In the genomic region with DNA sequence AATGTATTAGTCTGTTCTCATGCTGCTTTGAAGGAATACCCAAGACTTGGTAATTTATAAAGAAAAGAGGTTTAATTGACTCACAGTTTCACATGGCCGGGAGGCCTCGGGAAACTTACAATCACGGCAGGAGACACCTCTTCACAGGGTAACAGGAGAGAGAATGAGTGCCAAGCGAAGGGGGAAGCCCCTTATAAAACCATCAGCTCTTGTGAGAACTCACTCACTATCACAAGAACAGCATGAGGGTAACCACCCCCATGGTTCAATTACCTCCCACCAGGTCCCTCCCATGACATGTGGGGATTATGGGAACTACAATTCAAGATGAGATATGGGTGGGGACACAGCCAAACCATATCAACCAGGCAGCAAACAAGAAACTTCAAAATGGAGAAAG, we compare ENCODE assay signal across 7 cellular contexts. TPM values are rescaled to one million over a fixed set of nuclear protein-coding genes. Genes with fewer than 3 reads are reported as not detected.
DNase-seq lines count a peak whose midpoint lies in the region; ATAC-seq and TF ChIP-seq lines count a peak whose summit lies in the region.
"Not testable (repeated sequence)": the region's sequence is repeated elsewhere in the genome, so short reads cannot be mapped to it uniquely, and the experiment has no call there.

No MANE protein-coding gene starts in this region.

- WGBS in trophoblast cell (ENCODE audit: extremely low coverage, insufficient coverage, insufficient read length), result no CpG with 5 or more reads among the region's 4 CpGs

- not testable (repeated sequence) for H3K14ac ChIP-seq in trophoblast cell (ENCODE audit: low read length)

- H4K8ac ChIP-seq in trophoblast cell (ENCODE audit: low read depth, low read length), result not testable (repeated sequence)

- H3K79me1 ChIP-seq in trophoblast cell (ENCODE audit: low read length), result peaks cover 30% of the 10 kb centered on the region

- not testable (repeated sequence) for H3K4me3 ChIP-seq in trophoblast cell (ENCODE audit: low read depth, low read length)

- H3K27ac Mint-ChIP-seq in activated CD4-positive, alpha-beta T cell treated with anti-CD3 and anti-CD28 coated beads for 36 hours; activated naive CD4-positive, alpha-beta T cell treated with anti-CD3 and anti-CD28 coated beads for 36 hours: not testable (repeated sequence)
- peak overlapping the region; percentile 82 for H3K27ac Mint-ChIP-seq in chondrocyte (ENCODE audit: unreplicated experiment)

- H3K9me3 ChIP-seq in trophoblast cell (ENCODE audit: insufficient read depth, low read depth, low read length), result not testable (repeated sequence)

- H3K27ac ChIP-seq in trophoblast cell (ENCODE audit: low read depth, low read length), result not testable (repeated sequence)

- TF ChIP-seq CTCF in chondrocyte (IDR thresholded peaks at IDR 0.05), result not testable (repeated sequence)

- peak; percentile 88 for ATAC-seq in activated CD4-positive, alpha-beta T cell treated with anti-CD3 and anti-CD28 coated beads for 36 hours

- not testable (repeated sequence) for H2AFZ ChIP-seq in trophoblast cell (ENCODE audit: insufficient read depth, low read length, poor library complexity)

- H3K27me3 ChIP-seq in trophoblast cell (ENCODE audit: insufficient read depth, low read length), result not testable (repeated sequence)

- not testable (repeated sequence) for H3K4me3 Mint-ChIP-seq in activated CD4-positive, alpha-beta T cell treated with anti-CD3 and anti-CD28 coated beads for 36 hours; activated naive CD4-positive, alpha-beta T cell treated with anti-CD3 and anti-CD28 coated beads for 36 hours; chondrocyte (ENCODE audit: unreplicated experiment)

- intact Hi-C loops in activated CD4-positive, alpha-beta T cell treated with anti-CD3 and anti-CD28 coated beads for 36 hours (cut with DNase I, micrococcal nuclease), result loop anchor here (1.0 to 5.0 kb wide), 3 partner anchors 25 to 44 kb away; partner anchors contain the start of gene TEX2 (in 1 of the 2)
- intact Hi-C loops in activated naive CD4-positive, alpha-beta T cell treated with anti-CD3 and anti-CD28 coated beads for 36 hours (cut with micrococcal nuclease), result loop anchor here (1.0 kb wide), 2 partner anchors 20 to 24 kb away; no protein-coding TSS in a partner anchor

- H2BK120ac ChIP-seq in trophoblast cell (ENCODE audit: insufficient read depth, low read length, poor library complexity), result not testable (repeated sequence)

- peaks cover 20 to 23% of the 10 kb centered on the region in 2 experiments for H3K4me1 ChIP-seq in trophoblast cell (ENCODE audit: control insufficient read depth in 1 of 2, insufficient read depth in 2 of 2, low read length in 2 of 2)

- H3K36me3 Mint-ChIP-seq in activated CD4-positive, alpha-beta T cell treated with anti-CD3 and anti-CD28 coated beads for 36 hours (ENCODE audit: low read depth); chondrocyte (ENCODE audit: low read depth): not testable (repeated sequence)
- peaks cover 10% of the 10 kb centered on the region for H3K36me3 Mint-ChIP-seq in activated naive CD4-positive, alpha-beta T cell treated with anti-CD3 and anti-CD28 coated beads for 36 hours (ENCODE audit: low read depth)

- H3K9me3 Mint-ChIP-seq in activated CD4-positive, alpha-beta T cell treated with anti-CD3 and anti-CD28 coated beads for 36 hours (ENCODE audit: low read depth); activated naive CD4-positive, alpha-beta T cell treated with anti-CD3 and anti-CD28 coated beads for 36 hours; chondrocyte (ENCODE audit: low read depth): not testable (repeated sequence)

- not testable (repeated sequence) for H3K36me3 ChIP-seq in trophoblast cell (ENCODE audit: control insufficient read depth in 1 of 2, insufficient read depth in 2 of 2, low read length in 2 of 2)

- H4K91ac ChIP-seq in trophoblast cell (ENCODE audit: low read depth, low read length), result not testable (repeated sequence)

- peaks cover 15% of the 10 kb centered on the region for H3K79me2 ChIP-seq in trophoblast cell (ENCODE audit: control insufficient read depth, insufficient read depth, low read length, poor library complexity)

- not testable (repeated sequence) for H2AK5ac ChIP-seq in trophoblast cell (ENCODE audit: low read length)

- H3K4me1 Mint-ChIP-seq in activated CD4-positive, alpha-beta T cell treated with anti-CD3 and anti-CD28 coated beads for 36 hours, result peaks cover 36% of the 10 kb centered on the region
- H3K4me1 Mint-ChIP-seq in activated naive CD4-positive, alpha-beta T cell treated with anti-CD3 and anti-CD28 coated beads for 36 hours (ENCODE audit: low read depth), result peaks cover 34% of the 10 kb centered on the region
- H3K4me1 Mint-ChIP-seq in chondrocyte (ENCODE audit: low read depth), result peaks cover 72% of the 10 kb centered on the region

- not testable (repeated sequence) for H3K18ac ChIP-seq in trophoblast cell (ENCODE audit: low read length)

- CTCF ChIA-PET in activated CD4-positive, alpha-beta T cell treated with anti-CD3 and anti-CD28 coated beads for 36 hours (lab: Charles Lee), result interaction anchor here (0.6 to 1.0 kb wide), 7 partner anchors 12 to 303 kb away, joined by 3 to 4 read pairs (median 3); no protein-coding TSS in a partner anchor
- CTCF ChIA-PET in activated naive CD4-positive, alpha-beta T cell treated with anti-CD3 and anti-CD28 coated beads for 36 hours (lab: Charles Lee), result interaction anchor here (0.6 to 1.6 kb wide), 2 partner anchors 14 to 44 kb away, joined by 3 to 11 read pairs; no protein-coding TSS in a partner anchor

- H3K4me2 ChIP-seq in trophoblast cell (ENCODE audit: low read length), result not testable (repeated sequence)

- peak; percentile 68 for DNase-seq in activated CD4-positive, alpha-beta T cell treated with anti-CD3 and anti-CD28 coated beads for 36 hours
- peak; percentile 43 for DNase-seq in activated T-cell treated with anti-CD3 and anti-CD28 coated beads for 24 hours (ENCODE audit: low read depth)
- peak; percentile 69 for DNase-seq in activated naive CD4-positive, alpha-beta T cell treated with anti-CD3 and anti-CD28 coated beads for 36 hours
- DNase-seq in chondrocyte (ENCODE audit: low spot score); trophoblast cell: not testable (repeated sequence)
- DNase-seq in stimulated activated CD4-positive, alpha-beta T cell treated with anti-CD3 and anti-CD28 coated beads, Interleukin-2, amount 100 ng/mL, for 48 hours, result peak; percentile 11 to 28
- DNase-seq in stimulated activated CD8-positive, alpha-beta memory T cell treated with anti-CD3 and anti-CD28 coated beads, Interleukin-7, amount 100 ng/mL, for 48 hours (ENCODE audit: extremely low read depth in 1 of 2, low read depth in 1 of 2), result peak; percentile 24 to 47

- not testable (repeated sequence) for H3K27me3 Mint-ChIP-seq in activated CD4-positive, alpha-beta T cell treated with anti-CD3 and anti-CD28 coated beads for 36 hours; activated naive CD4-positive, alpha-beta T cell treated with anti-CD3 and anti-CD28 coated beads for 36 hours (ENCODE audit: low read depth); chondrocyte (ENCODE audit: low read depth)

- not testable (repeated sequence) for H4K12ac ChIP-seq in trophoblast cell (ENCODE audit: low read depth, low read length)

- not testable (repeated sequence) for H3K9ac ChIP-seq in trophoblast cell (ENCODE audit: low read length)

- H2BK12ac ChIP-seq in trophoblast cell (ENCODE audit: low read length), result not testable (repeated sequence)

- H3K23ac ChIP-seq in trophoblast cell (ENCODE audit: low read length), result not testable (repeated sequence)

- H3K4ac ChIP-seq in trophoblast cell (ENCODE audit: low read depth, low read length), result peak overlapping the region; percentile 73

- H2BK5ac ChIP-seq in trophoblast cell (ENCODE audit: low read depth, low read length, poor library complexity), result not testable (repeated sequence)

- POLR2A ChIA-PET in activated CD4-positive, alpha-beta T cell treated with anti-CD3 and anti-CD28 coated beads for 36 hours (lab: Charles Lee), result interaction anchor here (0.6 to 0.7 kb wide), 2 partner anchors 89 to 1678 kb away, joined by 3 read pairs; no protein-coding TSS in a partner anchor

RNA-seq across cellular contexts. Expression of gene TEX2, which starts 24.6 kb away (rescaled TPM):
- total RNA-seq in activated CD4-positive, alpha-beta T cell treated with anti-CD3 and anti-CD28 coated beads for 36 hours, result 10 to 100 TPM; 15.2 to 15.8 TPM
- total RNA-seq in activated naive CD4-positive, alpha-beta T cell treated with anti-CD3 and anti-CD28 coated beads for 36 hours, result 10 to 100 TPM in 1 of 2 experiments, 1 to 10 TPM in 1; 9.2 to 10.6 TPM
- 45.3 to 119 TPM (median 47.3 TPM) in 3 replicates for total RNA-seq in chondrocyte
- polyA plus RNA-seq in trophoblast cell (2013), result 46.2 and 46.6 TPM in 2 replicates
